In the genomic region with DNA sequence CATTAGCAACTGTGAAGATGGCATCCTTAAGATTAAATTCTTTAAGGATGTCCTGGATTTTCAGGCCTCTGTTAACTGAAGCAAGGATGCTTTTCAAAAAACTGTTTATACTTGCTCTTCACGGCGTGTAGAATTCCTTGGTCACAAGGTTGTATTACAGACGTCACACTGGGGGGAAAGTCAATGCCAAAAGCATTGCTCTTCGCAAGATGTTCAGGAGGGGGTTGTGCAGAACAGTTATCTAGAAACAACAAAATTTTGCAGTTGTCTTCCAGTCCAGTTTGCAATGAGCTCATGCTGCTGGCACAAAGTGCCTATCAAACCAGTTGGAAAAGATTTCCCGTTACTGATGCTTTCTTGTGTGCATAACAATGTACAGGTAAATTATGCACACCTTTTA, we compare ENCODE assay signal across 8 cellular contexts.
"Had no signal": no experiment of that assay in that cellular context is flagged by ENCODE, and none has a peak within 500 bp of the region (broad histone marks: within the 10 kb centered on the region; RNA-seq: fewer than 3 reads in every experiment).

No MANE protein-coding gene starts in this region.

- DNase-seq: GM23248, GOT3, H7, H9, HCEC 1CT, HFFc6 had no signal

- H3K9ac ChIP-seq: GM23248 had no signal

- H3K9me3 ChIP-seq: HAP-1 had no signal

- H3K4me3 ChIP-seq: GM23248, GM23338, HAP-1 had no signal

- H3K27ac ChIP-seq: GM23248 had no signal

- H3K4me2 ChIP-seq: GM23338 had no signal

- H3K36me3 ChIP-seq: HAP-1 had no signal

- H2AFZ ChIP-seq: GM23248, GM23338 had no signal
